In the genomic region with DNA sequence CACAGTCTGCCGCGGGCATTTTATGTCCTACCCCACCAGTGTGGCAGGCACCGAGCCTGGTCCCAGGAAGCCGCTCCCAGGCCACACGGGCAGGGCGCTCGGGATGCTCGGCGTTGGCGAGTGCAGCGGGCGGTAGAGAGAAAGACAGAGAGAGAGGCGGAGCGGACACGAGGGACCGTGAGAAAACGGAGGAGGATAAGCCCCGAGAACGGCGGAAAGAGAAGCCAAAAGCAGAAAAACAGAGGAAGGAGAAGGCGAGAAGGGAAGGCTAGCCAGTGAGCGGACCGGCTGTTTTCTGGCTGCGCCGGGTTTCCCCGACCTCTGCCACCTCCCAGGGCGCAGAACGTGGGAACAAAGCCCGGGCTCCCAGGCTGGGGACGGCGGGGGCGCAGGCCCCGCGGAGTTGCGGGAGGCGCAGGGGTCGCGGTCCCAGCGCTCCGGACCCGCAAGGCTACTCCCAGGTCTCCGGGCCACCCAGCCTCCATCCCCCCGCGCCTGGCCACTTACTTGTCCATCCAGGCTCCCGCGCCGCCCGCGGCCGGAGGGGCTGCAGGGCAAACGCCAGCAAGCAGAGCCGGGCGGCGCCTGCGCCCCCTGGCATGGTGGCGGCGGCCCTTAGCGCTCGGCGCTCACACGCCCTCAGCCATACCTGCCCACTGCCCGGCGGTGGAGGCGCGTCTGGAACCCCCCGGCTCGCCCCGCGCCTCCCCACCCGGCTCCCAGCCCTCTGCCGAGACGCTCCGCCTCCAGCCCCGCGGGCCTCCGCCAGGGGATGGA, we compare ENCODE assay signal across 8 cellular contexts. TPM values are rescaled to one million over a fixed set of nuclear protein-coding genes. Genes with fewer than 3 reads are reported as not detected.
DNase-seq lines count a peak whose midpoint lies in the region; ATAC-seq and TF ChIP-seq lines count a peak whose summit lies in the region.

A gene with protein sequence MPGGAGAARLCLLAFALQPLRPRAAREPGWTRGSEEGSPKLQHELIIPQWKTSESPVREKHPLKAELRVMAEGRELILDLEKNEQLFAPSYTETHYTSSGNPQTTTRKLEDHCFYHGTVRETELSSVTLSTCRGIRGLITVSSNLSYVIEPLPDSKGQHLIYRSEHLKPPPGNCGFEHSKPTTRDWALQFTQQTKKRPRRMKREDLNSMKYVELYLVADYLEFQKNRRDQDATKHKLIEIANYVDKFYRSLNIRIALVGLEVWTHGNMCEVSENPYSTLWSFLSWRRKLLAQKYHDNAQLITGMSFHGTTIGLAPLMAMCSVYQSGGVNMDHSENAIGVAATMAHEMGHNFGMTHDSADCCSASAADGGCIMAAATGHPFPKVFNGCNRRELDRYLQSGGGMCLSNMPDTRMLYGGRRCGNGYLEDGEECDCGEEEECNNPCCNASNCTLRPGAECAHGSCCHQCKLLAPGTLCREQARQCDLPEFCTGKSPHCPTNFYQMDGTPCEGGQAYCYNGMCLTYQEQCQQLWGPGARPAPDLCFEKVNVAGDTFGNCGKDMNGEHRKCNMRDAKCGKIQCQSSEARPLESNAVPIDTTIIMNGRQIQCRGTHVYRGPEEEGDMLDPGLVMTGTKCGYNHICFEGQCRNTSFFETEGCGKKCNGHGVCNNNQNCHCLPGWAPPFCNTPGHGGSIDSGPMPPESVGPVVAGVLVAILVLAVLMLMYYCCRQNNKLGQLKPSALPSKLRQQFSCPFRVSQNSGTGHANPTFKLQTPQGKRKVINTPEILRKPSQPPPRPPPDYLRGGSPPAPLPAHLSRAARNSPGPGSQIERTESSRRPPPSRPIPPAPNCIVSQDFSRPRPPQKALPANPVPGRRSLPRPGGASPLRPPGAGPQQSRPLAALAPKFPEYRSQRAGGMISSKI (minus strand): TSS at position 680 of the 777 bp plus-strand sequence. CDS start 79 bp downstream, at position 601.

- peak within 1 kb of the TSS; percentile 89 for H2AFZ ChIP-seq in GM23248

- peak within 1 kb of the TSS; percentile 87 for H3K4me3 ChIP-seq in CD4-positive, CD25-positive, alpha-beta regulatory T cell (ENCODE audit: low read depth, low read length)
- peak within 1 kb of the TSS; percentile 90 for H3K4me3 ChIP-seq in GM23248
- peak within 1 kb of the TSS; percentile 70 to 80 for H3K4me3 ChIP-seq in uterus

- no peaks in the 10 kb centered on the region for H3K27me3 ChIP-seq in CD4-positive, CD25-positive, alpha-beta regulatory T cell (ENCODE audit: control insufficient read depth, insufficient read depth, low read length)
- no peaks in the 10 kb centered on the region for H3K27me3 ChIP-seq in GM23248 (replicated peaks; ENCODE audit: insufficient read depth)
- no peaks in the 10 kb centered on the region for H3K27me3 ChIP-seq in uterus

- peak in 3 of 4 experiments; percentile 1 to 37 (median 14) for TF ChIP-seq CTCF in uterus (IDR thresholded peaks at IDR 0.05)

- in situ Hi-C loops in GM23248 (cut with MboI), result no loop called here

- peak in 1 of 2 donors; percentile 72 for TF ChIP-seq POLR2A in uterus (IDR thresholded peaks at IDR 0.05)

- peak within 1 kb of the TSS; percentile 58 for H3K27ac ChIP-seq in CD4-positive, CD25-positive, alpha-beta regulatory T cell (ENCODE audit: insufficient read depth, low read length, poor library complexity, severe bottlenecking)
- H3K27ac ChIP-seq in GM23248, result peak within 1 kb of the TSS; percentile 61
- peak within 1 kb of the TSS; percentile 84 to 88 for H3K27ac ChIP-seq in uterus

- H3K36me3 Mint-ChIP-seq in CD4-positive, CD25-positive, alpha-beta regulatory T cell, result peaks cover 4% of the 10 kb centered on the region
- peaks cover 26% of the 10 kb centered on the region for H3K36me3 Mint-ChIP-seq in natural killer cell treated with Interleukin-12 subunit alpha and Interleukin-12 subunit beta and Interleukin-15 and Interleukin-18, amount 100 ng/mL, for 72 hours

- peaks cover 43% of the 10 kb centered on the region for H3K4me1 ChIP-seq in CD4-positive, CD25-positive, alpha-beta regulatory T cell (ENCODE audit: control insufficient read depth, insufficient read depth, low read length, poor library complexity, severe bottlenecking)
- H3K4me1 ChIP-seq in GM23248 (ENCODE audit: insufficient read depth) (peaks cover 27% of the 10 kb centered on the region), uterus (no peaks in the 10 kb centered on the region)

- no peaks in the 10 kb centered on the region for H3K36me3 ChIP-seq in CD4-positive, CD25-positive, alpha-beta regulatory T cell (ENCODE audit: control insufficient read depth, insufficient read depth, low read length)
- H3K36me3 ChIP-seq in GM23248 (ENCODE audit: low read depth), result no peaks in the 10 kb centered on the region
- no peaks in the 10 kb centered on the region for H3K36me3 ChIP-seq in uterus

- peak; percentile 35 to 65 (median 44) for DNase-seq in CD4-positive, CD25-positive, alpha-beta regulatory T cell
- DNase-seq in GM23248 (peak; percentile 80), NCI-H526 treated with DMSO at 0.1 percent for 48 hours (lab: John Stamatoyannopoulos, UW) (peak; percentile 49), fibroblast of peridontal ligament (ENCODE audit: extremely low read depth) (peak; percentile 56), uterus (peak; percentile 43 to 54)
- peak; percentile 52 for DNase-seq in activated T-cell treated with anti-CD3 and anti-CD28 coated beads, Interleukin-2, amount 50 U/mL, for 1 hour
- DNase-seq in natural killer cell treated with Interleukin-12 subunit alpha and Interleukin-12 subunit beta and Interleukin-15 and Interleukin-18, amount 100 ng/mL, for 72 hours (ENCODE audit: low spot score), result peak; percentile 71

- no peaks in the 10 kb centered on the region for H3K9me3 Mint-ChIP-seq in CD4-positive, CD25-positive, alpha-beta regulatory T cell
- H3K9me3 Mint-ChIP-seq in natural killer cell treated with Interleukin-12 subunit alpha and Interleukin-12 subunit beta and Interleukin-15 and Interleukin-18, amount 100 ng/mL, for 72 hours, result no peaks in the 10 kb centered on the region

- no peaks in the 10 kb centered on the region for H3K9me2 ChIP-seq in GM23248 (ENCODE audit: insufficient read depth)

- peak within 1 kb of the TSS; percentile 94 to 98 (median 96) for H3K4me3 Mint-ChIP-seq in CD4-positive, CD25-positive, alpha-beta regulatory T cell
- peak within 1 kb of the TSS; percentile 97 for H3K4me3 Mint-ChIP-seq in natural killer cell treated with Interleukin-12 subunit alpha and Interleukin-12 subunit beta and Interleukin-15 and Interleukin-18, amount 100 ng/mL, for 72 hours

- peak within 1 kb of the TSS; percentile 82 for H3K4me2 ChIP-seq in GM23248 (ENCODE audit: unreplicated experiment)

- H3K4me1 Mint-ChIP-seq in CD4-positive, CD25-positive, alpha-beta regulatory T cell, result peaks cover 15 to 47% (median 29%) of the 10 kb centered on the region in 4 donors
- H3K4me1 Mint-ChIP-seq in natural killer cell treated with Interleukin-12 subunit alpha and Interleukin-12 subunit beta and Interleukin-15 and Interleukin-18, amount 100 ng/mL, for 72 hours (ENCODE audit: low read depth in 2 of 2), result peaks cover 36 to 54% of the 10 kb centered on the region in 2 donors

- H3K79me2 ChIP-seq in GM23248 (ENCODE audit: insufficient read depth), result peaks cover 48% of the 10 kb centered on the region

- H3F3A ChIP-seq in GM23248 (ENCODE audit: insufficient read depth), result peaks cover 21% of the 10 kb centered on the region; the same call in 1 of the 2 replicates

- no peaks in the 10 kb centered on the region for H4K20me1 ChIP-seq in GM23248 (ENCODE audit: insufficient read depth)

- no peaks in the 10 kb centered on the region for H3K9me3 ChIP-seq in CD4-positive, CD25-positive, alpha-beta regulatory T cell (ENCODE audit: control insufficient read depth in 2 of 2, low read length in 2 of 2)
- H3K9me3 ChIP-seq in GM23248 (ENCODE audit: low read depth) (no peaks in the 10 kb centered on the region), uterus (no peaks in the 10 kb centered on the region)

- peak; percentile 58 to 62 for ATAC-seq in CD4-positive, CD25-positive, alpha-beta regulatory T cell (ENCODE audit: low read depth in 2 of 2)
- peak; percentile 84 to 89 for ATAC-seq in natural killer cell treated with Interleukin-12 subunit alpha and Interleukin-12 subunit beta and Interleukin-15 and Interleukin-18, amount 100 ng/mL, for 72 hours
- no peak for ATAC-seq in GM18858 (IDR thresholded peaks at IDR 0.05; ENCODE audit: unreplicated experiment)

- peaks cover 5% of the 10 kb centered on the region for H3K27me3 Mint-ChIP-seq in CD4-positive, CD25-positive, alpha-beta regulatory T cell
- H3K27me3 Mint-ChIP-seq in natural killer cell treated with Interleukin-12 subunit alpha and Interleukin-12 subunit beta and Interleukin-15 and Interleukin-18, amount 100 ng/mL, for 72 hours, result no peaks in the 10 kb centered on the region

- peak within 1 kb of the TSS; percentile 90 to 94 (median 93) for H3K27ac Mint-ChIP-seq in CD4-positive, CD25-positive, alpha-beta regulatory T cell
- H3K27ac Mint-ChIP-seq in natural killer cell treated with Interleukin-12 subunit alpha and Interleukin-12 subunit beta and Interleukin-15 and Interleukin-18, amount 100 ng/mL, for 72 hours, result peak within 1 kb of the TSS; percentile 79 to 89

- intact Hi-C loops in uterus (cut with DNase I; ENCODE audit: low total_unique reads), result loop anchor here (10.0 kb wide), 1 partner anchor 60 kb away; no protein-coding TSS in a partner anchor

- peak within 1 kb of the TSS; percentile 84 for H3K9ac ChIP-seq in GM23248

- WGBS in GM23248 (ENCODE audit: low coverage in 1 of 2, low lambda C conversion rate in 2 of 2, missing lambda C conversion rate in 2 of 2), 2 experiments, result 1 to 2% methylated on average over 47 to 49 of the region's 76 CpGs

RNA-seq across cellular contexts. Expression of the gene that starts here (rescaled TPM):
- 113 TPM for total RNA-seq in CD4-positive, CD25-positive, alpha-beta regulatory T cell
- polyA plus RNA-seq in CD4-positive, CD25-positive, alpha-beta regulatory T cell, result 10 to 100 TPM in 1 of 4 donors, 1 to 10 TPM in 3; 5.5 to 10.9 (median 7.5) TPM
- total RNA-seq in GM23248 (2014; rRNA removed; shearing (Covaris generic)), result 20.5 and 21.1 TPM in 2 replicates
- 18.1 and 18.8 TPM in 2 replicates for polyA plus RNA-seq in GM23248 (2016; fragmentation: Nextera tagmentation; extraction: Ambion mirVana)
- total RNA-seq in natural killer cell treated with Interleukin-12 subunit alpha and Interleukin-12 subunit beta and Interleukin-15 and Interleukin-18, amount 100 ng/mL, for 72 hours, result 100 to 1,000 TPM; 358 to 384 TPM
- total RNA-seq in uterus, result 10 to 100 TPM in 3 of 4 donors, 1 to 10 TPM in 1; 2.4 to 25.6 (median 15.3) TPM
